ENCODE assay signal across 11 cellular contexts in genomic region chr11:1568451-1568911, GRCh38. TPM values are rescaled to one million over a fixed set of nuclear protein-coding genes. Genes with fewer than 3 reads are reported as not detected.
DNase-seq lines count a peak whose midpoint lies in the region; ATAC-seq lines count a peak whose summit lies in the region.
"Had no signal": no experiment of that assay in that cellular context is flagged by ENCODE, and none has a peak within 500 bp of the region (broad histone marks: within the 10 kb centered on the region; RNA-seq: fewer than 3 reads in every experiment).

No MANE protein-coding gene starts in this region.

- POLR2A ChIA-PET in CD8-positive, alpha-beta memory T cell (lab: Charles Lee) = no interaction called here

- H3K27me3 ChIP-seq in CD8-positive, alpha-beta memory T cell (ENCODE audit: insufficient read depth, low read length, poor library complexity, severe bottlenecking) = no peaks in the 10 kb centered on the region
- no peaks in the 10 kb centered on the region for H3K27me3 ChIP-seq in mucosa of rectum (ENCODE audit: control insufficient read depth in 2 of 2, insufficient read depth in 2 of 2, low read length in 2 of 2)

- H3K27me3 Mint-ChIP-seq in CD8-positive, alpha-beta memory T cell = no peaks in the 10 kb centered on the region
- peaks cover 6% of the 10 kb centered on the region for H3K27me3 Mint-ChIP-seq in activated naive CD8-positive, alpha-beta T cell treated with anti-CD3 and anti-CD28 coated beads, Interleukin-2, amount 50 U/mL, for 24 hours

- peaks cover 0 to 11% (median 0%) of the 10 kb centered on the region in 3 donors for H3K36me3 Mint-ChIP-seq in CD8-positive, alpha-beta memory T cell
- H3K36me3 Mint-ChIP-seq in activated naive CD8-positive, alpha-beta T cell treated with anti-CD3 and anti-CD28 coated beads, Interleukin-2, amount 50 U/mL, for 24 hours (ENCODE audit: low read depth) = no peaks in the 10 kb centered on the region

- H3K36me3 ChIP-seq in CD8-positive, alpha-beta memory T cell (ENCODE audit: insufficient read depth, low read length) = no peaks in the 10 kb centered on the region
- no peaks in the 10 kb centered on the region for H3K36me3 ChIP-seq in mucosa of rectum (ENCODE audit: control insufficient read depth in 2 of 2, insufficient read depth in 2 of 2, low read length in 2 of 2)
- H3K36me3 ChIP-seq: SJSA1 had no signal

- peaks cover 19 to 35% (median 20%) of the 10 kb centered on the region in 3 donors for H3K4me1 Mint-ChIP-seq in CD8-positive, alpha-beta memory T cell
- peaks cover 10% of the 10 kb centered on the region for H3K4me1 Mint-ChIP-seq in activated naive CD8-positive, alpha-beta T cell treated with anti-CD3 and anti-CD28 coated beads, Interleukin-2, amount 50 U/mL, for 24 hours

- H3K27ac ChIP-seq in CD8-positive, alpha-beta memory T cell (ENCODE audit: low read depth, low read length) = no peak overlapping the region
- H3K27ac ChIP-seq in mucosa of rectum (ENCODE audit: low read depth in 2 of 2, low read length in 2 of 2) = peak overlapping the region; percentile 85 to 86
- H3K27ac ChIP-seq: SJSA1 had no signal

- peak overlapping the region; percentile 38 to 66 for H3K9ac ChIP-seq in mucosa of rectum (ENCODE audit: low read depth in 1 of 2, low read length in 2 of 2)

- DNase-seq in CD8-positive, alpha-beta memory T cell = peak; percentile 34 to 90 (median 77)
- peak; percentile 49 for DNase-seq in Jurkat, Clone E6-1 (ENCODE audit: low read depth, low spot score)
- peak; percentile 33 for DNase-seq in activated naive CD8-positive, alpha-beta T cell treated with anti-CD3 and anti-CD28 coated beads, Interleukin-2, amount 50 U/mL, for 24 hours
- DNase-seq in midbrain (lab: John Stamatoyannopoulos, UW) = no peak
- no peak for DNase-seq in GDM1 (lab: John Stamatoyannopoulos, UW)
- DNase-seq: activated CD4-positive, alpha-beta memory T cell treated with anti-CD3 and anti-CD28 coated beads, Interleukin-2, amount 10 ng/mL, durations not matched to agents 7 days and 5 days; hippocampal formation had no signal

- H3K9me3 ChIP-seq in CD8-positive, alpha-beta memory T cell (ENCODE audit: low read length) = no peaks in the 10 kb centered on the region
- H3K9me3 ChIP-seq in mucosa of rectum (ENCODE audit: control insufficient read depth in 2 of 2, low read length in 2 of 2) = no peaks in the 10 kb centered on the region
- H3K9me3 ChIP-seq: SJSA1 had no signal

- CTCF ChIA-PET in CD8-positive, alpha-beta memory T cell (lab: Charles Lee) = interaction anchor here (13.9 kb wide), 1 partner anchor 22 kb away, joined by 152 read pairs; no protein-coding TSS in a partner anchor

- no peak overlapping the region for H3K4me3 ChIP-seq in CD8-positive, alpha-beta memory T cell (ENCODE audit: low read length)
- no peak overlapping the region for H3K4me3 ChIP-seq in Jurkat, Clone E6-1 (ENCODE audit: low read length)
- no peak overlapping the region for H3K4me3 ChIP-seq in mucosa of rectum (ENCODE audit: low read length in 2 of 2)
- H3K4me3 ChIP-seq: SJSA1 had no signal

- H3K9me3 Mint-ChIP-seq in CD8-positive, alpha-beta memory T cell = peaks cover 0 to 2% (median 0%) of the 10 kb centered on the region in 5 donors
- no peaks in the 10 kb centered on the region for H3K9me3 Mint-ChIP-seq in activated naive CD8-positive, alpha-beta T cell treated with anti-CD3 and anti-CD28 coated beads, Interleukin-2, amount 50 U/mL, for 24 hours
- H3K9me3 Mint-ChIP-seq: activated CD4-positive, alpha-beta memory T cell treated with anti-CD3 and anti-CD28 coated beads, Interleukin-2, amount 10 ng/mL, durations not matched to agents 7 days and 5 days had no signal

- H3K4me1 ChIP-seq in CD8-positive, alpha-beta memory T cell (ENCODE audit: insufficient read depth, low read length) = peaks cover 28% of the 10 kb centered on the region
- peaks cover 32 to 44% of the 10 kb centered on the region in 2 donors for H3K4me1 ChIP-seq in mucosa of rectum (ENCODE audit: control insufficient read depth in 2 of 2, insufficient read depth in 2 of 2, low read length in 2 of 2)

- peak overlapping the region; percentile 59 to 97 (median 86) for H3K27ac Mint-ChIP-seq in CD8-positive, alpha-beta memory T cell
- no peak overlapping the region for H3K27ac Mint-ChIP-seq in activated naive CD8-positive, alpha-beta T cell treated with anti-CD3 and anti-CD28 coated beads, Interleukin-2, amount 50 U/mL, for 24 hours
- H3K27ac Mint-ChIP-seq: activated CD4-positive, alpha-beta memory T cell treated with anti-CD3 and anti-CD28 coated beads, Interleukin-2, amount 10 ng/mL, durations not matched to agents 7 days and 5 days had no signal

- ATAC-seq in activated naive CD8-positive, alpha-beta T cell treated with anti-CD3 and anti-CD28 coated beads, Interleukin-2, amount 50 U/mL, for 24 hours = no peak
- ATAC-seq in HG03469 (IDR thresholded peaks at IDR 0.05; ENCODE audit: unreplicated experiment) = no peak

- H3K4me3 Mint-ChIP-seq in CD8-positive, alpha-beta memory T cell = peak overlapping the region; percentile 23 to 88 (median 59)
- H3K4me3 Mint-ChIP-seq in activated naive CD8-positive, alpha-beta T cell treated with anti-CD3 and anti-CD28 coated beads, Interleukin-2, amount 50 U/mL, for 24 hours = no peak overlapping the region
- H3K4me3 Mint-ChIP-seq: activated CD4-positive, alpha-beta memory T cell treated with anti-CD3 and anti-CD28 coated beads, Interleukin-2, amount 10 ng/mL, durations not matched to agents 7 days and 5 days had no signal

RNA-seq across cellular contexts. Expression of gene DUSP8, which starts 3.6 kb away (rescaled TPM):
- 1 to 10 TPM; 2.3 to 4.0 TPM for total RNA-seq in CD8-positive, alpha-beta memory T cell
- 0.75 TPM for polyA plus RNA-seq in CD8-positive, alpha-beta memory T cell
- polyA plus RNA-seq in Jurkat, Clone E6-1 (2012; ENCODE audit: insufficient read depth, insufficient read length) = 3.0 TPM

RNA-seq across cellular contexts. Expression of gene KRTAP5-1, which starts 16.6 kb away (rescaled TPM):
- total RNA-seq in CD8-positive, alpha-beta memory T cell = not detected
- polyA plus RNA-seq in CD8-positive, alpha-beta memory T cell = not detected
- not detected for polyA plus RNA-seq in Jurkat, Clone E6-1 (2012; ENCODE audit: insufficient read depth, insufficient read length)
- total RNA-seq: activated CD4-positive, alpha-beta memory T cell treated with anti-CD3 and anti-CD28 coated beads, Interleukin-2, amount 10 ng/mL, durations not matched to agents 7 days and 5 days; omental fat pad; SJSA1 had no signal

RNA-seq across cellular contexts. Expression of gene KRTAP5-2, which starts 29.6 kb away (rescaled TPM):
- not detected for total RNA-seq in CD8-positive, alpha-beta memory T cell
- polyA plus RNA-seq in CD8-positive, alpha-beta memory T cell = 0.46 TPM
- polyA plus RNA-seq in Jurkat, Clone E6-1 (2012; ENCODE audit: insufficient read depth, insufficient read length) = not detected
- total RNA-seq: activated CD4-positive, alpha-beta memory T cell treated with anti-CD3 and anti-CD28 coated beads, Interleukin-2, amount 10 ng/mL, durations not matched to agents 7 days and 5 days; omental fat pad; SJSA1 had no signal

RNA-seq across cellular contexts. Expression of gene KRTAP5-3, which starts 39.8 kb away (rescaled TPM):
- total RNA-seq in CD8-positive, alpha-beta memory T cell = not detected
- not detected for polyA plus RNA-seq in CD8-positive, alpha-beta memory T cell
- not detected for polyA plus RNA-seq in Jurkat, Clone E6-1 (2012; ENCODE audit: insufficient read depth, insufficient read length)
- total RNA-seq: activated CD4-positive, alpha-beta memory T cell treated with anti-CD3 and anti-CD28 coated beads, Interleukin-2, amount 10 ng/mL, durations not matched to agents 7 days and 5 days; omental fat pad; SJSA1 had no signal

RNA-seq across cellular contexts. Expression of gene KRTAP5-4, which starts 53.5 kb away (rescaled TPM):
- total RNA-seq in CD8-positive, alpha-beta memory T cell = not detected
- polyA plus RNA-seq in CD8-positive, alpha-beta memory T cell = not detected
- polyA plus RNA-seq in Jurkat, Clone E6-1 (2012; ENCODE audit: insufficient read depth, insufficient read length) = not detected
- total RNA-seq: activated CD4-positive, alpha-beta memory T cell treated with anti-CD3 and anti-CD28 coated beads, Interleukin-2, amount 10 ng/mL, durations not matched to agents 7 days and 5 days; omental fat pad; SJSA1 had no signal

Comparison
In these comparisons a context has a peak if more than half of its experiments do, and no peak if none do; other contexts are left out.
1. DNase-seq: peak in CD8-positive, alpha-beta memory T cell (5 of 5), Jurkat, Clone E6-1 (single experiment) and activated naive CD8-positive, alpha-beta T cell treated with anti-CD3 and anti-CD28 coated beads, Interleukin-2, amount 50 U/mL, for 24 hours (single experiment); none in midbrain (single experiment) and GDM1 (single experiment).